Comparison of ENCODE assay signal across 12 cellular contexts in the genomic region with DNA sequence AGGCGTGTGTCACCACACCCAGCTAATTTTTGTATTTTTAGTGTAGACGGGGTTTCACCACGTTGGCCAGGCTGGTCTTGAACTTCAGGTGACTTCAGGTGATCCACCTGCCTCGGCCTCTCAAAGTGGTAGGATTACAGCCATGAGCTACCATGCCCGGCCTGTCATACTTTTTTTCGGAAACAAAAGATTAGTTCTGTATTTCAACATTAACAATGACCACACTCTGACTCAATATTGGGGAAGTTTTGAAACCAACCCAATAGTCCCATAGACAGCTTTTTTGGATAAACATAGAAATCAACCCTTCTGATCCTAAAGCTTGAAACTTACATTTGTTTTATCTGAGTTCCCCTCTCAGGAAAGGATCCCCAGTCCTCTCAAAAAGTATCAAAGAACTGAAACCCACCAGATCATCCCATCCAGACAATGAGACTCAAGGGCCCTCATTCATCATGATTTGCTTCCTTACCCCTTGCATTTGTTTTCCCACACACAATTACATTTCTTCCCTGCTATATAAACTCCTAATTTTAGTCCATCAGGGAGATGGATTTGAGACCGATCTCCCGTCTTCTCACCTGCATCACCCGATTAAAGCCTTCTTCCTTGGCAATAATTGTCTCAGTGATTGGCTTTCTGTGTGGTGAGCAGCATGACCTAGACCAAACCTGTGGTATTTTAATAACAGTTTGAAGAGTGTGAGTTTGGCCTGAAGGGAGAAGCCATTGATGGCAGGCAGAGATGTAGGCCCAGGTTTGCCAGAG.
DNase-seq lines count a peak whose midpoint lies in the region; ATAC-seq and TF ChIP-seq lines count a peak whose summit lies in the region.
"Had no signal": no experiment of that assay in that cellular context is flagged by ENCODE, and none has a peak within 500 bp of the region (broad histone marks: within the 10 kb centered on the region; RNA-seq: fewer than 3 reads in every experiment).

No MANE protein-coding gene starts in this region.

- no peak overlapping the region for H3K4me3 Mint-ChIP-seq in stimulated activated effector memory CD8-positive, alpha-beta T cell treated with anti-CD3 and anti-CD28 coated beads, Interleukin-12 subunit alpha, Interleukin-12 subunit beta, amount 100 ng/mL, for 72 hours

- ATAC-seq in stimulated activated effector memory CD8-positive, alpha-beta T cell treated with anti-CD3 and anti-CD28 coated beads, Interleukin-12 subunit alpha, Interleukin-12 subunit beta, amount 100 ng/mL, for 72 hours: no peak
- ATAC-seq in GM19023 (IDR thresholded peaks at IDR 0.05; ENCODE audit: unreplicated experiment): no peak
- ATAC-seq: psoas muscle had no signal

- peak overlapping the region; percentile 69 for H3K27ac ChIP-seq in HL-60 (replicated peaks)
- H3K27ac ChIP-seq: psoas muscle had no signal

- peak; percentile 51 to 71 for DNase-seq in HL-60 (ENCODE audit: low read depth in 1 of 2, low spot score in 1 of 2)
- peak; percentile 87 for DNase-seq in SIG-M5 treated with dmso at 0.1 percent for 504 hours (lab: John Stamatoyannopoulos, UW; ENCODE audit: unreplicated experiment)
- peak; percentile 79 for DNase-seq in fibroblast of peridontal ligament (ENCODE audit: extremely low read depth)
- DNase-seq in stimulated activated effector memory CD8-positive, alpha-beta T cell treated with anti-CD3 and anti-CD28 coated beads, Interleukin-12 subunit alpha, Interleukin-12 subunit beta, amount 100 ng/mL, for 72 hours (ENCODE audit: low spot score in 2 of 2): no peak
- DNase-seq in NCI-H187 (lab: John Stamatoyannopoulos, UW): no peak
- DNase-seq in stimulated activated CD4-positive, alpha-beta T cell treated with anti-CD3 and anti-CD28 coated beads, Interleukin-12 subunit alpha, Interleukin-12 subunit beta, amount 100 ng/mL, for 4 hours: no peak
- DNase-seq: activated CD4-positive, CD25-positive, alpha-beta regulatory T cell treated with anti-CD3 and anti-CD28 coated beads, Interleukin-2, amount 50 U/mL, for 72 hours; mammary epithelial cell; NCI-H446 treated with DMSO at 0.1 percent for 48 hours; psoas muscle; substantia nigra had no signal

- H3K36me3 Mint-ChIP-seq in stimulated activated effector memory CD8-positive, alpha-beta T cell treated with anti-CD3 and anti-CD28 coated beads, Interleukin-12 subunit alpha, Interleukin-12 subunit beta, amount 100 ng/mL, for 72 hours: peaks cover 29% of the 10 kb centered on the region

- no peak for TF ChIP-seq CTCF in HL-60 (IDR thresholded peaks at IDR 0.05; ENCODE audit: insufficient read depth, low read length)

- H3K27ac Mint-ChIP-seq in stimulated activated effector memory CD8-positive, alpha-beta T cell treated with anti-CD3 and anti-CD28 coated beads, Interleukin-12 subunit alpha, Interleukin-12 subunit beta, amount 100 ng/mL, for 72 hours: peak overlapping the region; percentile 17

- H3K27me3 ChIP-seq in HL-60 (ENCODE audit: insufficient read depth, poor library complexity, severe bottlenecking): no peaks in the 10 kb centered on the region

- H3K4me3 ChIP-seq in HL-60 (replicated peaks; ENCODE audit: insufficient read depth, low read length): no peak overlapping the region
- H3K4me3 ChIP-seq: psoas muscle had no signal

- no peaks in the 10 kb centered on the region for H3K4me1 Mint-ChIP-seq in stimulated activated effector memory CD8-positive, alpha-beta T cell treated with anti-CD3 and anti-CD28 coated beads, Interleukin-12 subunit alpha, Interleukin-12 subunit beta, amount 100 ng/mL, for 72 hours

- no peaks in the 10 kb centered on the region for H3K9me3 Mint-ChIP-seq in stimulated activated effector memory CD8-positive, alpha-beta T cell treated with anti-CD3 and anti-CD28 coated beads, Interleukin-12 subunit alpha, Interleukin-12 subunit beta, amount 100 ng/mL, for 72 hours

Comparison
In these comparisons a context has a peak if more than half of its experiments do, and no peak if none do; other contexts are left out.
1. DNase-seq: peak in HL-60 (2 of 2), SIG-M5 treated with dmso at 0.1 percent for 504 hours (single experiment) and fibroblast of peridontal ligament (single experiment); none in stimulated activated effector memory CD8-positive, alpha-beta T cell treated with anti-CD3 and anti-CD28 coated beads, Interleukin-12 subunit alpha, Interleukin-12 subunit beta, amount 100 ng/mL, for 72 hours (0 of 2), NCI-H187 (0 of 2) and stimulated activated CD4-positive, alpha-beta T cell treated with anti-CD3 and anti-CD28 coated beads, Interleukin-12 subunit alpha, Interleukin-12 subunit beta, amount 100 ng/mL, for 4 hours (single experiment).